In the genomic region with DNA sequence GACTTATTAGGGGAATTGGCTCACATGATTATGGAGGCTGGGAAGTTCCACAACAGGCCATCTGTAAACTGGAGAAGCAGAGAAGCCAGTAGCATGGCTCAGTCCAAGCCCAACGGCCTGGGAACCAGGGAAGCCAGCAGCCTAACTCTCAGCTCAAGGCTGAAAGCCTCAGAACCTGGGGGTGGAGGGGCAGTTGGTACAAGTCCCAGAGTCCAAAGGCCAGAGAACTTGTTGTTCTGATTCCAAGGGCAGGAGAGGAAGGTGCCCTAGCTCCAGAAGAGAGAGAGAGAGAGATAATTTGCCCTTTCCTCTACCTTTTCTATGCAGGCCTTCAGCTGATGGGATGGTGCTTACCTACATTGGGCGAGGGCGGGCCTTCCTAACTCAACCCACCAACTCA, we compare ENCODE assay signal across 25 cellular contexts.
"Had no signal": no experiment of that assay in that cellular context is flagged by ENCODE, and none has a peak within 500 bp of the region (broad histone marks: within the 10 kb centered on the region; RNA-seq: fewer than 3 reads in every experiment).

No MANE protein-coding gene starts in this region.

- ATAC-seq: activated naive CD4-positive, alpha-beta T cell treated with anti-CD3 and anti-CD28 coated beads, Interleukin-2, amount 50 U/mL, for 72 hours; stimulated activated naive B cell treated with anti-CD40 and anti-IgM and Interleukin-4, amounts not matched to agents 10 μg/mL and 1 μg/mL and 100 μg/mL, for 72 hours had no signal

- H3K9me3 ChIP-seq: colonic mucosa, ovary, prostate gland, stomach, thyroid gland had no signal

- H3K4me3 Mint-ChIP-seq: stimulated activated naive B cell treated with anti-CD40 and anti-IgM and Interleukin-4, amounts not matched to agents 10 μg/mL and 1 μg/mL and 100 μg/mL, for 72 hours had no signal

- DNase-seq: activated CD4-positive, alpha-beta T cell treated with anti-CD3 and anti-CD28 coated beads for 4 hours; activated CD4-positive, alpha-beta T cell treated with anti-CD3 and anti-CD28 coated beads, Interleukin-2, amount 50 U/mL, for 48 hours; activated CD8-positive, alpha-beta memory T cell treated with anti-CD3 and anti-CD28 coated beads for 24 hours; activated gamma-delta T cell treated with Interleukin-2 at 50 U/mL for 16 hours; cerebellar nuclear complex; colonic mucosa; effector CD8-positive, alpha-beta T cell; glutamatergic neuron; islet precursor cell; mesendoderm; ovary; retina; stimulated activated CD4-positive, alpha-beta T cell treated with anti-CD3 and anti-CD28 coated beads, Interleukin-15, amount 100 ng/mL, for 24 hours; stimulated activated CD4-positive, alpha-beta T cell treated with anti-CD3 and anti-CD28 coated beads, Interleukin-2, amount 100 ng/mL, for 24 hours; stimulated activated naive B cell treated with anti-CD40 and anti-IgM and Interleukin-4, amounts not matched to agents 10 μg/mL and 1 μg/mL and 100 μg/mL, for 72 hours; stomach; T-helper 1 cell; thyroid gland had no signal

- H3K27ac ChIP-seq: colonic mucosa, epithelial cell of prostate, hepatocyte, ovary, prostate gland, stomach, VCaP had no signal

- H3K4me1 ChIP-seq: colonic mucosa had no signal

- H3K36me3 ChIP-seq: colonic mucosa, ovary, prostate gland, stomach, thyroid gland had no signal

- H3K4me3 ChIP-seq: colonic mucosa, hepatocyte, lung, ovary, prostate gland, smooth muscle cell, stomach, thyroid gland had no signal

- H3K27me3 ChIP-seq: colonic mucosa, hepatocyte, ovary, stomach, thyroid gland had no signal

- H3K27ac Mint-ChIP-seq: stimulated activated naive B cell treated with anti-CD40 and anti-IgM and Interleukin-4, amounts not matched to agents 10 μg/mL and 1 μg/mL and 100 μg/mL, for 72 hours had no signal

- H3K9me3 Mint-ChIP-seq: activated naive CD4-positive, alpha-beta T cell treated with anti-CD3 and anti-CD28 coated beads, Interleukin-2, amount 50 U/mL, for 72 hours had no signal
